In the genomic region with DNA sequence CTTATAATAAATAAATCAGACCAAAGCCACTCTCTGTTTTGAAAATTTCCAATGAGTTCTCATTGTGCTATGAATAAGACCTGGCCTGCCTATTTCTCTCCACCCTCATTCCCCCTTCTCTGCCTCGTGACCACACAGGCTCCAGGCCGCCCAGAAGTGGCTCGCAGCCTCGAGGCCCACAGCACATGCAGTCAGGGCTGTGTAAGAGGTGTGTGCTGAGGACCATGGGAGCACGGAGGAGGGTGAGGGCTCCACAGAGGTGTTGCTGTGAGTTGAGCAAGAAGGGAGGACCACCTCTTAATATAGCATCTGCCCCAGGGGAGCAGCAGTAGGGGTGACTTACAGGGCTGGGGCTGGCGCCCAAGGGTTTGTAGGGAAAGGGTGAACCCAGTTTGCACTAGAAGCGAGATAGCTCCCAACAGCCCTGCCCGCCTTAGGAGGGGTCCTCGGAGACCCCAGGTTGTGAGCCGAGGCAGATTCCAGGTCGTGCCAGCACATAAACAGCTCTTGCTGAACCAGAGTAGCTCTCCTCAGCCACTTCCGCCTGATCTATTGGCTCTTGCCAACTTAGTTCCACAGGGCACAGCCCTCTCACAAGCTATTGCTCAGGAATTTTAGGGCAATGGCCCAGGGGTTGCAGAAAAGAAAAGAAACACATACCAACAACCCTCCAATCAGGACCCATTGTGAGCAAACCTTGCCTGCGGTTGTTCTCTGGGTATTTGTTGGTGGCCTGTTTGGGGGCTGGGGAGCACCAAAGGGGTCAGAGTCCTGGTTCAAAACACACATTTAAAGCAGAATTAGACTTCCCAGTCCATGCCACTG, we compare ENCODE assay signal across 1 cellular context.
TF ChIP-seq lines count a peak whose summit lies in the region.

No MANE protein-coding gene starts in this region.

TF ChIP-seq in GM23338, 12 proteins besides CTCF, POLR2A, EP300 and RAD21 (continued from another document):
- TF ChIP-seq, protein P1, sequence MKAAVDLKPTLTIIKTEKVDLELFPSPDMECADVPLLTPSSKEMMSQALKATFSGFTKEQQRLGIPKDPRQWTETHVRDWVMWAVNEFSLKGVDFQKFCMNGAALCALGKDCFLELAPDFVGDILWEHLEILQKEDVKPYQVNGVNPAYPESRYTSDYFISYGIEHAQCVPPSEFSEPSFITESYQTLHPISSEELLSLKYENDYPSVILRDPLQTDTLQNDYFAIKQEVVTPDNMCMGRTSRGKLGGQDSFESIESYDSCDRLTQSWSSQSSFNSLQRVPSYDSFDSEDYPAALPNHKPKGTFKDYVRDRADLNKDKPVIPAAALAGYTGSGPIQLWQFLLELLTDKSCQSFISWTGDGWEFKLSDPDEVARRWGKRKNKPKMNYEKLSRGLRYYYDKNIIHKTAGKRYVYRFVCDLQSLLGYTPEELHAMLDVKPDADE (IDR thresholded peaks at IDR 0.05) = no peak
- TF ChIP-seq NANOG (IDR thresholded peaks at IDR 0.05; ENCODE audit: borderline replicate concordance) (no peak), EZH2 (IDR thresholded peaks at IDR 0.05; ENCODE audit: low read depth, unreplicated experiment) (no peak), ZNF331 (CRISPR knock-in tag; IDR thresholded peaks at IDR 0.05; ENCODE audit: low read depth) (no peak), STAT1 (IDR thresholded peaks at IDR 0.05; ENCODE audit: unreplicated experiment) (no peak), EZH2phosphoT487 (IDR thresholded peaks at IDR 0.05; ENCODE audit: unreplicated experiment) (no peak), POLR2AphosphoS5 (IDR thresholded peaks at IDR 0.05; ENCODE audit: low read depth) (no peak), CREB1 (CRISPR knock-in tag; IDR thresholded peaks at IDR 0.05; ENCODE audit: low read depth) (no peak), JUNB (IDR thresholded peaks at IDR 0.05; ENCODE audit: unreplicated experiment) (no peak), ZNF114 (CRISPR knock-in tag; IDR thresholded peaks at IDR 0.05) (no peak)
- TF ChIP-seq, protein P2, sequence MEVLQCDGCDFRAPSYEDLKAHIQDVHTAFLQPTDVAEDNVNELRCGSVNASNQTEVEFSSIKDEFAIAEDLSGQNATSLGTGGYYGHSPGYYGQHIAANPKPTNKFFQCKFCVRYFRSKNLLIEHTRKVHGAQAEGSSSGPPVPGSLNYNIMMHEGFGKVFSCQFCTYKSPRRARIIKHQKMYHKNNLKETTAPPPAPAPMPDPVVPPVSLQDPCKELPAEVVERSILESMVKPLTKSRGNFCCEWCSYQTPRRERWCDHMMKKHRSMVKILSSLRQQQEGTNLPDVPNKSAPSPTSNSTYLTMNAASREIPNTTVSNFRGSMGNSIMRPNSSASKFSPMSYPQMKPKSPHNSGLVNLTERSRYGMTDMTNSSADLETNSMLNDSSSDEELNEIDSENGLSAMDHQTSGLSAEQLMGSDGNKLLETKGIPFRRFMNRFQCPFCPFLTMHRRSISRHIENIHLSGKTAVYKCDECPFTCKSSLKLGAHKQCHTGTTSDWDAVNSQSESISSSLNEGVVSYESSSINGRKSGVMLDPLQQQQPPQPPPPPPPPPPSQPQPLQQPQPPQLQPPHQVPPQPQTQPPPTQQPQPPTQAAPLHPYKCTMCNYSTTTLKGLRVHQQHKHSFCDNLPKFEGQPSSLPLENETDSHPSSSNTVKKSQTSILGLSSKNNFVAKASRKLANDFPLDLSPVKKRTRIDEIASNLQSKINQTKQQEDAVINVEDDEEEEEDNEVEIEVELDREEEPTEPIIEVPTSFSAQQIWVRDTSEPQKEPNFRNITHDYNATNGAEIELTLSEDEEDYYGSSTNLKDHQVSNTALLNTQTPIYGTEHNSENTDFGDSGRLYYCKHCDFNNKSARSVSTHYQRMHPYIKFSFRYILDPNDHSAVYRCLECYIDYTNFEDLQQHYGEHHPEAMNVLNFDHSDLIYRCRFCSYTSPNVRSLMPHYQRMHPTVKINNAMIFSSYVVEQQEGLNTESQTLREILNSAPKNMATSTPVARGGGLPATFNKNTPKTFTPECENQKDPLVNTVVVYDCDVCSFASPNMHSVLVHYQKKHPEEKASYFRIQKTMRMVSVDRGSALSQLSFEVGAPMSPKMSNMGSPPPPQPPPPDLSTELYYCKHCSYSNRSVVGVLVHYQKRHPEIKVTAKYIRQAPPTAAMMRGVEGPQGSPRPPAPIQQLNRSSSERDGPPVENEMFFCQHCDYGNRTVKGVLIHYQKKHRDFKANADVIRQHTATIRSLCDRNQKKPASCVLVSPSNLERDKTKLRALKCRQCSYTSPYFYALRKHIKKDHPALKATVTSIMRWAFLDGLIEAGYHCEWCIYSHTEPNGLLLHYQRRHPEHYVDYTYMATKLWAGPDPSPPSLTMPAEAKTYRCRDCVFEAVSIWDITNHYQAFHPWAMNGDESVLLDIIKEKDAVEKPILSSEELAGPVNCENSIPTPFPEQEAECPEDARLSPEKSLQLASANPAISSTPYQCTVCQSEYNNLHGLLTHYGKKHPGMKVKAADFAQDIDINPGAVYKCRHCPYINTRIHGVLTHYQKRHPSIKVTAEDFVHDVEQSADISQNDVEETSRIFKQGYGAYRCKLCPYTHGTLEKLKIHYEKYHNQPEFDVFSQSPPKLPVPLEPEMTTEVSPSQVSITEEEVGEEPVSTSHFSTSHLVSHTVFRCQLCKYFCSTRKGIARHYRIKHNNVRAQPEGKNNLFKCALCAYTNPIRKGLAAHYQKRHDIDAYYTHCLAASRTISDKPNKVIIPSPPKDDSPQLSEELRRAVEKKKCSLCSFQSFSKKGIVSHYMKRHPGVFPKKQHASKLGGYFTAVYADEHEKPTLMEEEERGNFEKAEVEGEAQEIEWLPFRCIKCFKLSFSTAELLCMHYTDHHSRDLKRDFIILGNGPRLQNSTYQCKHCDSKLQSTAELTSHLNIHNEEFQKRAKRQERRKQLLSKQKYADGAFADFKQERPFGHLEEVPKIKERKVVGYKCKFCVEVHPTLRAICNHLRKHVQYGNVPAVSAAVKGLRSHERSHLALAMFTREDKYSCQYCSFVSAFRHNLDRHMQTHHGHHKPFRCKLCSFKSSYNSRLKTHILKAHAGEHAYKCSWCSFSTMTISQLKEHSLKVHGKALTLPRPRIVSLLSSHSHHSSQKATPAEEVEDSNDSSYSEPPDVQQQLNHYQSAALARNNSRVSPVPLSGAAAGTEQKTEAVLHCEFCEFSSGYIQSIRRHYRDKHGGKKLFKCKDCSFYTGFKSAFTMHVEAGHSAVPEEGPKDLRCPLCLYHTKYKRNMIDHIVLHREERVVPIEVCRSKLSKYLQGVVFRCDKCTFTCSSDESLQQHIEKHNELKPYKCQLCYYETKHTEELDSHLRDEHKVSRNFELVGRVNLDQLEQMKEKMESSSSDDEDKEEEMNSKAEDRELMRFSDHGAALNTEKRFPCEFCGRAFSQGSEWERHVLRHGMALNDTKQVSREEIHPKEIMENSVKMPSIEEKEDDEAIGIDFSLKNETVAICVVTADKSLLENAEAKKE (CRISPR knock-in tag; IDR thresholded peaks at IDR 0.05) = no peak
TF ChIP-seq in GM23338: peak in this region for 0.
